Comparison of ENCODE assay signal across 8 cellular contexts in genomic region chr13:78022164-78022877, GRCh38.
DNase-seq lines count a peak whose midpoint lies in the region; ATAC-seq and TF ChIP-seq lines count a peak whose summit lies in the region.

No MANE protein-coding gene starts in this region.

- H3K27ac ChIP-seq in heart right ventricle, result peak overlapping the region in 2 of 10 donors; percentile 7 to 67
- H3K27ac ChIP-seq in right atrium auricular region, result no peak overlapping the region
- peak overlapping the region; percentile 49 for H3K27ac ChIP-seq in OCI-LY3 (ENCODE audit: low read length)

- H3K79me2 ChIP-seq in OCI-LY3 (ENCODE audit: low read length), result no peaks in the 10 kb centered on the region

- peak in 1 of 2 donors; percentile 40 for DNase-seq in heart right ventricle
- no peak for DNase-seq in right atrium auricular region (ENCODE audit: low spot score)
- DNase-seq in activated effector memory CD4-positive, alpha-beta T cell treated with Interleukin-2 at 50 U/mL for 16 hours, result peak; percentile 15
- peak; percentile 80 for DNase-seq in kidney tubule cell (ENCODE audit: low spot score)
- DNase-seq in stimulated activated naive CD4-positive, alpha-beta T cell (lab: John Stamatoyannopoulos, UW), result peak in 4 of 6 experiments; percentile 1 to 43 (median 27)
- DNase-seq in NCI-H446 (lab: John Stamatoyannopoulos, UW), result no peak

- peaks cover 0 to 16% (median 9%) of the 10 kb centered on the region in 9 donors for H3K4me1 ChIP-seq in heart right ventricle
- no peaks in the 10 kb centered on the region for H3K4me1 ChIP-seq in right atrium auricular region
- peaks cover 20% of the 10 kb centered on the region for H3K4me1 ChIP-seq in OCI-LY3 (ENCODE audit: low read length)

- no peak overlapping the region for H3K9ac ChIP-seq in OCI-LY3 (ENCODE audit: low read length)

- 67% methylated on average over 2 of the region's 2 CpGs for WGBS in heart right ventricle, 2 donors

- H2AFZ ChIP-seq in OCI-LY3 (ENCODE audit: low read depth, low read length), result no peak overlapping the region

- H3K4me3 ChIP-seq in heart right ventricle (no peak overlapping the region), right atrium auricular region (no peak overlapping the region), OCI-LY3 (ENCODE audit: low read length) (no peak overlapping the region)

- TF ChIP-seq CTCF in heart right ventricle (IDR thresholded peaks at IDR 0.05) (no peak), right atrium auricular region (IDR thresholded peaks at IDR 0.05) (no peak), OCI-LY3 (IDR thresholded peaks at IDR 0.05; ENCODE audit: low read depth, low read length) (no peak)

- no peaks in the 10 kb centered on the region for H4K20me1 ChIP-seq in OCI-LY3 (ENCODE audit: insufficient read depth, low read length)

- H3K4me2 ChIP-seq in OCI-LY3 (ENCODE audit: low read length), result peak overlapping the region; percentile 56

- H3K36me3 ChIP-seq in heart right ventricle, result no peaks in the 10 kb centered on the region
- no peaks in the 10 kb centered on the region for H3K36me3 ChIP-seq in right atrium auricular region
- H3K36me3 ChIP-seq in OCI-LY3 (replicated peaks; ENCODE audit: low read depth, low read length), result peaks cover 6% of the 10 kb centered on the region

- intact Hi-C loops in heart right ventricle (cut with DNase I), result no loop called here

- H3K9me3 ChIP-seq in heart right ventricle (peaks cover 0 to 16% (median 7%) of the 10 kb centered on the region in 11 donors), right atrium auricular region (no peaks in the 10 kb centered on the region), OCI-LY3 (ENCODE audit: insufficient read depth, low read length) (peaks cover 6% of the 10 kb centered on the region; the same call in 1 of the 2 replicates)

- ATAC-seq in heart right ventricle, result peak in 7 of 8 donors; percentile 58 to 81 (median 76)
- ATAC-seq in HG02981 (IDR thresholded peaks at IDR 0.05; ENCODE audit: unreplicated experiment), result peak; percentile 100

- H3K27me3 ChIP-seq in heart right ventricle (no peaks in the 10 kb centered on the region), right atrium auricular region (no peaks in the 10 kb centered on the region), OCI-LY3 (ENCODE audit: low read depth, low read length) (peaks cover 6% of the 10 kb centered on the region)

Comparison
In these comparisons a context has a peak if more than half of its experiments do, and no peak if none do; other contexts are left out.
1. DNase-seq: peak in activated effector memory CD4-positive, alpha-beta T cell treated with Interleukin-2 at 50 U/mL for 16 hours (single experiment), kidney tubule cell (single experiment) and stimulated activated naive CD4-positive, alpha-beta T cell (4 of 6); none in right atrium auricular region (single experiment) and NCI-H446 (0 of 2).